ENCODE assay signal across 8 cellular contexts in the genomic region with DNA sequence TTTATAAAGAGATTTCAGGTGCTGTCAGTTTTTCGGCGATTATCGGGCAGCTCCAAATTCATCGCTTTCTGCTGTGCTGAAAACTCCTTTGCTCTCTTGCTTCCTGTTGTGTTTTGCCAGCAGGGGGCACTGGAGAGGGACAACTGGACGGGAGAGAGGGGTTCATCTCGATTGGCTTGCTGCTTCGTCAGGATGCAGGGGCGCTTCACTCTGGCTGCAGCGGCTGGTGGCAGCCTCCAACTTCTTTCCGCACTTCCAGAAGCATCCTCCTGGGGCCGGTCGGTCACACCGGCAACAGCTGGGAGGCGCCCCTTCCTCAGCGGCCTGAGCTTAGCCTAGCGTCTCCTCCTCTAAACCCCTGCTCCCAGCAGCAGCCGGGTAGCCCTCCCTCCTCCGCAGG. TPM values are rescaled to one million over a fixed set of nuclear protein-coding genes. Genes with fewer than 3 reads are reported as not detected.
DNase-seq lines count a peak whose midpoint lies in the region; ATAC-seq and TF ChIP-seq lines count a peak whose summit lies in the region.

No MANE protein-coding gene starts in this region.

- H3K27me3 Mint-ChIP-seq in type B pancreatic cell = no peaks in the 10 kb centered on the region

- H2AFZ ChIP-seq in OCI-LY3 (ENCODE audit: low read depth, low read length) = peak overlapping the region; percentile 73

- ATAC-seq in heart right ventricle = peak in 4 of 8 donors; percentile 27 to 55 (median 51)

- no peaks in the 10 kb centered on the region for H3K36me3 ChIP-seq in OCI-LY3 (replicated peaks; ENCODE audit: low read depth, low read length)
- no peaks in the 10 kb centered on the region for H3K36me3 ChIP-seq in heart right ventricle

- peak overlapping the region; percentile 75 for H3K4me3 ChIP-seq in OCI-LY3 (ENCODE audit: low read length)
- H3K4me3 ChIP-seq in heart right ventricle = peak overlapping the region in 6 of 10 donors; percentile 18 to 39 (median 28)

- H3K4me3 Mint-ChIP-seq in type B pancreatic cell = no peak overlapping the region

- WGBS in heart right ventricle, 2 donors = 13 to 26% methylated on average over 18 of the region's 18 CpGs

- H3K9me3 ChIP-seq in OCI-LY3 (ENCODE audit: insufficient read depth, low read length) (no peaks in the 10 kb centered on the region), heart right ventricle (no peaks in the 10 kb centered on the region)

- H3K27ac ChIP-seq in OCI-LY3 (ENCODE audit: low read length) (no peak overlapping the region), heart right ventricle (no peak overlapping the region)

- peak overlapping the region; percentile 87 for H3K4me2 ChIP-seq in OCI-LY3 (ENCODE audit: low read length)

- H4K20me1 ChIP-seq in OCI-LY3 (ENCODE audit: insufficient read depth, low read length) = no peaks in the 10 kb centered on the region

- TF ChIP-seq CTCF in GM12872 (IDR thresholded peaks at IDR 0.05; ENCODE audit: insufficient read depth, low read depth, low read length) = peak; percentile 71
- TF ChIP-seq CTCF in OCI-LY3 (IDR thresholded peaks at IDR 0.05; ENCODE audit: low read depth, low read length) = peak; percentile 76
- TF ChIP-seq CTCF in heart right ventricle (IDR thresholded peaks at IDR 0.05) = peak in 8 of 9 donors; percentile 17 to 67 (median 55)
- TF ChIP-seq CTCF in type B pancreatic cell (conservative IDR thresholded peaks at IDR 0.05) = peak; percentile 74

- H3K9ac ChIP-seq in OCI-LY3 (ENCODE audit: low read length) = peak overlapping the region; percentile 45

- DNase-seq in activated naive CD4-positive, alpha-beta T cell treated with Interleukin-2 at 50 U/mL for 16 hours = peak; percentile 73
- DNase-seq in heart right ventricle (peak; percentile 41 to 52), putamen (ENCODE audit: low spot score) (peak; percentile 53), type B pancreatic cell (ENCODE audit: extremely low spot score, unreplicated experiment) (no peak), amniotic stem cell (lab: John Stamatoyannopoulos, UW) (no peak), NCI-H2171 (lab: John Stamatoyannopoulos, UW) (no peak)

- H3K27me3 ChIP-seq in OCI-LY3 (ENCODE audit: low read depth, low read length) (no peaks in the 10 kb centered on the region), heart right ventricle (peaks cover 0 to 6% (median 0%) of the 10 kb centered on the region in 7 donors)

- no peaks in the 10 kb centered on the region for H3K9me3 Mint-ChIP-seq in type B pancreatic cell

- intact Hi-C loops in heart right ventricle (cut with DNase I) = no loop called here

- H3K27ac Mint-ChIP-seq in type B pancreatic cell = no peak overlapping the region

- no peaks in the 10 kb centered on the region for H3K79me2 ChIP-seq in OCI-LY3 (ENCODE audit: low read length)

- H3K4me1 Mint-ChIP-seq in type B pancreatic cell (ENCODE audit: unreplicated experiment) = no peaks in the 10 kb centered on the region

- H3K4me1 ChIP-seq in OCI-LY3 (ENCODE audit: low read length) (peaks cover 46% of the 10 kb centered on the region), heart right ventricle (peaks cover 0 to 4% (median 0%) of the 10 kb centered on the region in 9 donors)

- no peaks in the 10 kb centered on the region for H3K36me3 Mint-ChIP-seq in type B pancreatic cell

RNA-seq across cellular contexts. Expression of a gene that starts 29.5 kb away (rescaled TPM):
- 10 to 100 TPM in 9 of 10 donors, 1 to 10 TPM in 1; 7.7 to 18.1 (median 11.0) TPM for total RNA-seq in heart right ventricle
- polyA plus RNA-seq in heart right ventricle = 10 to 100 TPM; 17.8 to 24.1 TPM
- total RNA-seq in type B pancreatic cell (ENCODE audit: low replicate concordance) = 24.5 and 34.0 TPM in 2 replicates

Comparison
In these comparisons a context has a peak if more than half of its experiments do, and no peak if none do; other contexts are left out.
1. DNase-seq: peak in activated naive CD4-positive, alpha-beta T cell treated with Interleukin-2 at 50 U/mL for 16 hours (single experiment), heart right ventricle (2 of 2) and putamen (single experiment); none in type B pancreatic cell (single experiment), amniotic stem cell (single experiment) and NCI-H2171 (single experiment).
2. Peak in every context shown above with its lines, with median percentiles within 50 percentile points of each other: CTCF ChIP-seq.